ENCODE assay signal across 26 cellular contexts in the genomic region with DNA sequence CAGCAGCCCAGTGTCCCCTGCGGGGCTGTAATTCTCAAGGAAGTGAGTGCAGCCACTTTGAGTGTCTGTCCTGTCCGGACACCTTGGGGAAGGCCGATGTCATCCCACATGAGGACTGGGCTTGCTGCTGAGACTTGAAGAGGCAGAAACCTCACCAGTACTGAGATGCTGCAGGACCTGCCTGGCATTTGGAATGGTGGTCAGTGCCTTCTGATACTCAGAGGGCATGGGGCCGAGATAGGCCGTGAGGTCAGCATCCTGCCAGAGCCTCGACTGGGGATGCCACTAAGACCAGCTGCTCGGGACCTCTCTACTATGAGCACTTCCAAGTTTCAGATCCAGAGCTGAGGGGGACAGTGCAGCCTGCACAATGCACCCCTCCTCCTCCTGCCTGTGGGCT. TPM values are rescaled to one million over a fixed set of nuclear protein-coding genes. Genes with fewer than 3 reads are reported as not detected.
A peak's percentile ranks its signal among the peaks of the same experiment; 100 is the strongest.
DNase-seq lines count a peak whose midpoint lies in the region; ATAC-seq and TF ChIP-seq lines count a peak whose summit lies in the region.
"Had no signal": no experiment of that assay in that cellular context is flagged by ENCODE, and none has a peak within 500 bp of the region (broad histone marks: within the 10 kb centered on the region; RNA-seq: fewer than 3 reads in every experiment).

No MANE protein-coding gene starts in this region.

- no peaks in the 10 kb centered on the region for H3K27me3 ChIP-seq in lung (ENCODE audit: control insufficient read depth, insufficient read depth)
- H3K27me3 ChIP-seq: BLaER1 treated with 17β-estradiol and CSF1 and Interleukin-3, amounts not matched to agents 10 nM and 100 nM had no signal

- no peaks in the 10 kb centered on the region for H3K9me3 Mint-ChIP-seq in activated CD8-positive, alpha-beta memory T cell treated with anti-CD3 and anti-CD28 coated beads, Interleukin-2, amount 10 ng/mL, durations not matched to agents 7 days and 5 days (ENCODE audit: low read depth)
- no peaks in the 10 kb centered on the region for H3K9me3 Mint-ChIP-seq in stimulated activated memory B cell treated with anti-CD40 and anti-IgM and Interleukin-4, amounts not matched to agents 10 μg/mL and 1 μg/mL and 100 μg/mL, for 72 hours

- 80 to 89% methylated on average over 7 of the region's 7 CpGs for WGBS in lung, 2 donors

- no peaks in the 10 kb centered on the region for H3K36me3 ChIP-seq in lung (ENCODE audit: control insufficient read depth in 2 of 2, insufficient read depth in 2 of 2, low read length in 2 of 2)
- H3K36me3 ChIP-seq: BLaER1 treated with 17β-estradiol and CSF1 and Interleukin-3, amounts not matched to agents 10 nM and 100 nM; SJSA1 had no signal

- H3K36me3 Mint-ChIP-seq in activated CD8-positive, alpha-beta memory T cell treated with anti-CD3 and anti-CD28 coated beads, Interleukin-2, amount 10 ng/mL, durations not matched to agents 7 days and 5 days = no peaks in the 10 kb centered on the region
- no peaks in the 10 kb centered on the region for H3K36me3 Mint-ChIP-seq in stimulated activated memory B cell treated with anti-CD40 and anti-IgM and Interleukin-4, amounts not matched to agents 10 μg/mL and 1 μg/mL and 100 μg/mL, for 72 hours

- H3K27me3 Mint-ChIP-seq in activated CD8-positive, alpha-beta memory T cell treated with anti-CD3 and anti-CD28 coated beads, Interleukin-2, amount 10 ng/mL, durations not matched to agents 7 days and 5 days = peaks cover 17% of the 10 kb centered on the region
- peaks cover 54% of the 10 kb centered on the region for H3K27me3 Mint-ChIP-seq in stimulated activated memory B cell treated with anti-CD40 and anti-IgM and Interleukin-4, amounts not matched to agents 10 μg/mL and 1 μg/mL and 100 μg/mL, for 72 hours

- H3K9me3 ChIP-seq in lung (ENCODE audit: control insufficient read depth in 2 of 2, insufficient read depth in 1 of 2, low read length in 1 of 2) = no peaks in the 10 kb centered on the region
- H3K9me3 ChIP-seq: SJSA1 had no signal

- H3K27ac ChIP-seq in coronary artery = no peak overlapping the region
- no peak overlapping the region for H3K27ac ChIP-seq in lung (ENCODE audit: low read depth in 1 of 2, low read length in 1 of 2)
- H3K27ac ChIP-seq: BLaER1 treated with 17β-estradiol and CSF1 and Interleukin-3, amounts not matched to agents 10 nM and 100 nM; SJSA1 had no signal

- CTCF ChIA-PET in activated CD8-positive, alpha-beta memory T cell treated with anti-CD3 and anti-CD28 coated beads, Interleukin-2, amount 10 ng/mL, durations not matched to agents 7 days and 5 days (lab: Charles Lee) = interaction anchor here (0.8 kb wide), 1 partner anchor 59 kb away, joined by 3 read pairs; no protein-coding TSS in a partner anchor

- H3K4me1 Mint-ChIP-seq in activated CD8-positive, alpha-beta memory T cell treated with anti-CD3 and anti-CD28 coated beads, Interleukin-2, amount 10 ng/mL, durations not matched to agents 7 days and 5 days = peaks cover 20% of the 10 kb centered on the region
- peaks cover 16% of the 10 kb centered on the region for H3K4me1 Mint-ChIP-seq in stimulated activated memory B cell treated with anti-CD40 and anti-IgM and Interleukin-4, amounts not matched to agents 10 μg/mL and 1 μg/mL and 100 μg/mL, for 72 hours

- H3K4me3 Mint-ChIP-seq in activated CD8-positive, alpha-beta memory T cell treated with anti-CD3 and anti-CD28 coated beads, Interleukin-2, amount 10 ng/mL, durations not matched to agents 7 days and 5 days = no peak overlapping the region
- no peak overlapping the region for H3K4me3 Mint-ChIP-seq in stimulated activated memory B cell treated with anti-CD40 and anti-IgM and Interleukin-4, amounts not matched to agents 10 μg/mL and 1 μg/mL and 100 μg/mL, for 72 hours
- H3K4me3 Mint-ChIP-seq: CD4-positive, alpha-beta T cell had no signal

- peak; percentile 25 for DNase-seq in activated CD8-positive, alpha-beta memory T cell treated with anti-CD3 and anti-CD28 coated beads, Interleukin-2, amount 10 ng/mL, durations not matched to agents 7 days and 5 days
- no peak for DNase-seq in activated CD8-positive, alpha-beta memory T cell treated with anti-CD3 and anti-CD28 coated beads for 24 hours
- DNase-seq in coronary artery (ENCODE audit: low spot score) (peak; percentile 62), lung (ENCODE audit: low spot score) (peak; percentile 24), HuH-7.5 (ENCODE audit: low spot score) (no peak)
- DNase-seq: 8988T; ACHN; CD4-positive, alpha-beta T cell; DMS53; Karpas-422; NCI-H1092 treated with DMSO at 0.1 percent for 48 hours; NCI-H1436; NCI-H187; NCI-H2081 treated with DMSO at 0.1 percent for 48 hours; NCI-H2171; NCI-H226; NCI-H510A; NCI-H69; Right ventricle myocardium superior; RPMI8226 had no signal

- no peak for TF ChIP-seq CTCF in coronary artery (IDR thresholded peaks at IDR 0.05)
- TF ChIP-seq CTCF in lung (IDR thresholded peaks at IDR 0.05; ENCODE audit: control extremely low read depth, extremely low read depth) = no peak

- H3K4me3 ChIP-seq in coronary artery (no peak overlapping the region), lung (no peak overlapping the region)
- H3K4me3 ChIP-seq: BLaER1 treated with 17β-estradiol and CSF1 and Interleukin-3, amounts not matched to agents 10 nM and 100 nM; GM12878; SJSA1 had no signal

- H3K4me1 ChIP-seq in lung (ENCODE audit: control insufficient read depth in 2 of 2, insufficient read depth in 2 of 2, low read length in 2 of 2) = no peaks in the 10 kb centered on the region
- H3K4me1 ChIP-seq: SJSA1 had no signal

- no peak for ATAC-seq in activated CD8-positive, alpha-beta memory T cell treated with anti-CD3 and anti-CD28 coated beads, Interleukin-2, amount 10 ng/mL, durations not matched to agents 7 days and 5 days
- ATAC-seq in lung (ENCODE audit: insufficient read depth, low FRiP score) (no peak), GM21717 (IDR thresholded peaks at IDR 0.05; ENCODE audit: unreplicated experiment) (no peak)
- ATAC-seq in stimulated activated memory B cell treated with anti-CD40 and anti-IgM and Interleukin-4, amounts not matched to agents 10 μg/mL and 1 μg/mL and 100 μg/mL, for 72 hours = no peak
- ATAC-seq: GM12878 had no signal

- H3K27ac Mint-ChIP-seq in activated CD8-positive, alpha-beta memory T cell treated with anti-CD3 and anti-CD28 coated beads, Interleukin-2, amount 10 ng/mL, durations not matched to agents 7 days and 5 days = no peak overlapping the region
- H3K27ac Mint-ChIP-seq in stimulated activated memory B cell treated with anti-CD40 and anti-IgM and Interleukin-4, amounts not matched to agents 10 μg/mL and 1 μg/mL and 100 μg/mL, for 72 hours = no peak overlapping the region
- H3K27ac Mint-ChIP-seq: CD4-positive, alpha-beta T cell had no signal

RNA-seq across cellular contexts. Expression of a gene that starts 25.9 kb away (rescaled TPM):
- not detected for total RNA-seq in activated CD8-positive, alpha-beta memory T cell treated with anti-CD3 and anti-CD28 coated beads, Interleukin-2, amount 10 ng/mL, durations not matched to agents 7 days and 5 days
- under 1 TPM; 0.09 to 0.11 TPM for total RNA-seq in lung
- not detected for polyA plus RNA-seq in lung
- total RNA-seq: CD4-positive, alpha-beta T cell; GM12878; H4; Right ventricle myocardium superior; SJSA1 had no signal
- polyA plus RNA-seq: GM12878 had no signal

RNA-seq across cellular contexts. Expression of a gene that starts 39.7 kb away (rescaled TPM):
- not detected for total RNA-seq in activated CD8-positive, alpha-beta memory T cell treated with anti-CD3 and anti-CD28 coated beads, Interleukin-2, amount 10 ng/mL, durations not matched to agents 7 days and 5 days
- total RNA-seq in lung = not detected
- polyA plus RNA-seq in lung = not detected
- total RNA-seq: CD4-positive, alpha-beta T cell; GM12878; H4; Right ventricle myocardium superior; SJSA1 had no signal
- polyA plus RNA-seq: GM12878 had no signal

RNA-seq across cellular contexts. Expression of a gene that starts 43.4 kb away (rescaled TPM):
- total RNA-seq in activated CD8-positive, alpha-beta memory T cell treated with anti-CD3 and anti-CD28 coated beads, Interleukin-2, amount 10 ng/mL, durations not matched to agents 7 days and 5 days = not detected
- total RNA-seq in lung = not detected
- polyA plus RNA-seq in lung = not detected
- total RNA-seq: CD4-positive, alpha-beta T cell; GM12878; H4; Right ventricle myocardium superior; SJSA1 had no signal
- polyA plus RNA-seq: GM12878 had no signal

Comparison
In these comparisons a context has a peak if more than half of its experiments do, and no peak if none do; other contexts are left out.
1. DNase-seq: peak in activated CD8-positive, alpha-beta memory T cell treated with anti-CD3 and anti-CD28 coated beads, Interleukin-2, amount 10 ng/mL, durations not matched to agents 7 days and 5 days (single experiment), coronary artery (single experiment) and lung (single experiment); none in activated CD8-positive, alpha-beta memory T cell treated with anti-CD3 and anti-CD28 coated beads for 24 hours (single experiment) and HuH-7.5 (single experiment).